26 cellular contexts compared by ENCODE assay signal in genomic region chr6:169200931-169201514, GRCh38. TPM values are rescaled to one million over a fixed set of nuclear protein-coding genes. Genes with fewer than 3 reads are reported as not detected.
"Had no signal": no experiment of that assay in that cellular context is flagged by ENCODE, and none has a peak within 500 bp of the region (broad histone marks: within the 10 kb centered on the region; RNA-seq: fewer than 3 reads in every experiment).

No MANE protein-coding gene starts in this region.

- H3K4me3 ChIP-seq: left lung, lower lobe of right lung, mucosa of descending colon, psoas muscle, right lobe of liver, smooth muscle cell, tibial nerve, uterus had no signal

- DNase-seq: hypothalamus; immature natural killer cell; kidney; left colon; left lung; lower lobe of right lung; mesendoderm; midbrain; mucosa of descending colon; naive thymus-derived CD4-positive, alpha-beta T cell; nucleus accumbens; psoas muscle; right lobe of liver; stimulated activated CD4-positive, alpha-beta T cell treated with anti-CD3 and anti-CD28 coated beads, Interleukin-1b, Interleukin-23, amount 100 ng/mL, for 48 hours; stimulated activated CD4-positive, alpha-beta T cell treated with anti-CD3 and anti-CD28 coated beads, Interleukin-2, amount 100 ng/mL, for 48 hours; stimulated activated CD4-positive, alpha-beta T cell treated with anti-CD3 and anti-CD28 coated beads, Interleukin-4, amount 100 ng/mL, for 4 hours; stimulated activated CD8-positive, alpha-beta memory T cell treated with anti-CD3 and anti-CD28 coated beads, Interleukin-4, amount 100 ng/mL, for 48 hours; stimulated activated naive CD4-positive, alpha-beta T cell treated with Interleukin-2 at 50 U/mL for 16 hours; stimulated activated naive CD8-positive, alpha-beta T cell treated with anti-CD3 and anti-CD28 coated beads, Interleukin-15, amount 100 ng/mL, for 72 hours; substantia nigra; uterus had no signal

- H3K27ac ChIP-seq: left lung, lower lobe of right lung, parathyroid adenoma, psoas muscle, right lobe of liver, tibial nerve, uterus had no signal

- H3K9me3 ChIP-seq: left lung, lower lobe of right lung, mucosa of descending colon, psoas muscle, right lobe of liver, tibial nerve, uterus had no signal

- H3K27me3 ChIP-seq: left lung, right lobe of liver, tibial nerve, uterus had no signal

- H3K4me1 ChIP-seq: left lung, lower lobe of right lung, parathyroid adenoma, psoas muscle, right lobe of liver, tibial nerve had no signal

- H3K36me3 ChIP-seq: left lung, lower lobe of right lung, right lobe of liver, tibial nerve, uterus had no signal

- ATAC-seq: left colon; left lung; lower lobe of right lung; mucosa of descending colon; naive thymus-derived CD4-positive, alpha-beta T cell; natural killer cell treated with Interleukin-12 subunit alpha and Interleukin-12 subunit beta and Interleukin-15 and Interleukin-18, amount 100 ng/mL, for 72 hours; psoas muscle; right lobe of liver; stimulated activated memory B cell treated with anti-CD40 and anti-IgM and Interleukin-4, amounts not matched to agents 10 μg/mL and 1 μg/mL and 100 μg/mL, for 72 hours; stimulated activated naive CD8-positive, alpha-beta T cell treated with anti-CD3 and anti-CD28 coated beads, Interleukin-15, amount 100 ng/mL, for 72 hours had no signal

RNA-seq across cellular contexts. Expression of gene THBS2, which starts 52.6 kb away (rescaled TPM):
- total RNA-seq: naive thymus-derived CD4-positive, alpha-beta T cell; natural killer cell treated with Interleukin-12 subunit alpha and Interleukin-12 subunit beta and Interleukin-15 and Interleukin-18, amount 100 ng/mL, for 72 hours had no signal
